ENCODE assay signal across 28 cellular contexts in the genomic region with DNA sequence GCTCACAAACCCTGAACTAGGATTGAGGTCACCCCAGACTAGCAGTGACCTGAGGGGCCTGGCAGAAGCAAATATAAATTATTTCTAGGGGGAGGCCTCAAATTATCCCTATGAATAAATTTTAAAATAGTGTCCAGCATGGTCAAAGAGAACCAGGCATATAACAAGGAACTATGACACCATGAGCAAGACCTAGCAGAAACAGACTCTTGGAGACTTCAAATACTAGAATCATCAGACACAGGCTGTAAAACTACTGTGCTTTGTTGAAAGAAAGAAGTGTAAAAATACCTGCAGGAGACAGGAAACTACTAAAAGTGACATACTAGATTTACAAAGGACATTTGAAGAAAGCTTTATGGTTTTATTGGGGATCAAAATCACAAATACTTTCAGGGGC. TPM values are rescaled to one million over a fixed set of nuclear protein-coding genes. Genes with fewer than 3 reads are reported as not detected.
DNase-seq lines count a peak whose midpoint lies in the region; ATAC-seq and TF ChIP-seq lines count a peak whose summit lies in the region.
"Had no signal": no experiment of that assay in that cellular context is flagged by ENCODE, and none has a peak within 500 bp of the region (broad histone marks: within the 10 kb centered on the region; RNA-seq: fewer than 3 reads in every experiment).

No MANE protein-coding gene starts in this region.

- no peak overlapping the region for H3K27ac Mint-ChIP-seq in nephron progenitor cell
- H3K27ac Mint-ChIP-seq in activated naive CD4-positive, alpha-beta T cell treated with anti-CD3 and anti-CD28 coated beads, Interleukin-2, amount 10 ng/mL, durations not matched to agents 7 days and 5 days, result no peak overlapping the region
- H3K27ac Mint-ChIP-seq: CD4-positive, CD25-positive, alpha-beta regulatory T cell had no signal

- no peak for TF ChIP-seq POLR2A in HCT116 (IDR thresholded peaks at IDR 0.05; ENCODE audit: borderline replicate concordance, extremely low read depth, insufficient read depth, insufficient read length)

- H3K9me3 Mint-ChIP-seq in nephron progenitor cell, result peaks cover 38% of the 10 kb centered on the region
- H3K9me3 Mint-ChIP-seq in activated naive CD4-positive, alpha-beta T cell treated with anti-CD3 and anti-CD28 coated beads, Interleukin-2, amount 10 ng/mL, durations not matched to agents 7 days and 5 days, result peaks cover 12% of the 10 kb centered on the region

- H3K4me1 ChIP-seq in BLaER1, result peaks cover 68% of the 10 kb centered on the region
- H3K4me1 ChIP-seq in HCT116 (ENCODE audit: control insufficient read depth in 1 of 2, insufficient read depth in 2 of 2, low read length in 2 of 2), result peaks cover 7 to 16% of the 10 kb centered on the region in 2 experiments
- peaks cover 69% of the 10 kb centered on the region for H3K4me1 ChIP-seq in OCI-LY7 (ENCODE audit: insufficient read depth, low read length, poor library complexity, severe bottlenecking)
- H3K4me1 ChIP-seq: BE2C had no signal

- CTCF ChIA-PET in HCT116 (lab: Charles Lee), result no interaction called here
- CTCF ChIA-PET in OCI-LY7 (lab: Charles Lee; ENCODE audit: unreplicated experiment), result interaction anchor here (0.6 kb wide), 1 partner anchor 10 kb away, joined by 3 read pairs; no protein-coding TSS in a partner anchor
- CTCF ChIA-PET in activated naive CD4-positive, alpha-beta T cell treated with anti-CD3 and anti-CD28 coated beads, Interleukin-2, amount 10 ng/mL, durations not matched to agents 7 days and 5 days (lab: Charles Lee), result no interaction called here

- H2AFZ ChIP-seq in HCT116 (ENCODE audit: low read depth, low read length, poor library complexity, severe bottlenecking) (no peak overlapping the region), OCI-LY7 (ENCODE audit: low read length) (no peak overlapping the region)

- ATAC-seq in HCT116, result no peak
- ATAC-seq: GM12878 had no signal

- H3K36me3 Mint-ChIP-seq in nephron progenitor cell (ENCODE audit: low read depth), result peaks cover 30% of the 10 kb centered on the region
- H3K36me3 Mint-ChIP-seq in activated naive CD4-positive, alpha-beta T cell treated with anti-CD3 and anti-CD28 coated beads, Interleukin-2, amount 10 ng/mL, durations not matched to agents 7 days and 5 days, result peaks cover 5% of the 10 kb centered on the region
- H3K36me3 Mint-ChIP-seq: CD4-positive, CD25-positive, alpha-beta regulatory T cell had no signal

- H3K79me2 ChIP-seq in HCT116 (ENCODE audit: insufficient read depth, low read length), result peaks cover 9% of the 10 kb centered on the region; the same call in 1 of the 2 replicates
- H3K79me2 ChIP-seq in OCI-LY7 (ENCODE audit: insufficient read depth, low read depth, low read length), result peaks cover 73% of the 10 kb centered on the region

- no peaks in the 10 kb centered on the region for H3K9me2 ChIP-seq in HCT116 (ENCODE audit: insufficient read depth)
- no peaks in the 10 kb centered on the region for H3K9me2 ChIP-seq in OCI-LY7 (ENCODE audit: insufficient read depth, low read length)

- H3K4me3 Mint-ChIP-seq in nephron progenitor cell, result peak overlapping the region; percentile 19
- no peak overlapping the region for H3K4me3 Mint-ChIP-seq in activated naive CD4-positive, alpha-beta T cell treated with anti-CD3 and anti-CD28 coated beads, Interleukin-2, amount 10 ng/mL, durations not matched to agents 7 days and 5 days
- H3K4me3 Mint-ChIP-seq: CD4-positive, CD25-positive, alpha-beta regulatory T cell had no signal

- TF ChIP-seq CTCF in HCT116 (IDR thresholded peaks at IDR 0.05 in 2 of 3, conservative IDR thresholded peaks at IDR 0.05 in 1 of 3; ENCODE audit: borderline replicate concordance in 1 of 3, insufficient read depth in 1 of 3, low read depth in 2 of 3, low read length in 2 of 3) (no peak), OCI-LY7 (conservative IDR thresholded peaks at IDR 0.05; ENCODE audit: low read length) (no peak), nephron progenitor cell (IDR thresholded peaks at IDR 0.05) (no peak)

- peaks cover 14% of the 10 kb centered on the region for H3K27me3 Mint-ChIP-seq in nephron progenitor cell (ENCODE audit: low read depth, poor library complexity)
- peaks cover 60% of the 10 kb centered on the region for H3K27me3 Mint-ChIP-seq in activated naive CD4-positive, alpha-beta T cell treated with anti-CD3 and anti-CD28 coated beads, Interleukin-2, amount 10 ng/mL, durations not matched to agents 7 days and 5 days

- H3K4me3 ChIP-seq in BLaER1 (peak overlapping the region; percentile 95), HCT116 (replicated peaks in 1 of 2; ENCODE audit: low read depth in 1 of 2, low read length in 2 of 2) (no peak overlapping the region), OCI-LY7 (ENCODE audit: low read depth, low read length, poor library complexity, severe bottlenecking) (peak overlapping the region; percentile 79)
- H3K4me3 ChIP-seq: GM12878 had no signal

- H3K9me3 ChIP-seq in BLaER1 (peaks cover 14% of the 10 kb centered on the region), HCT116 (ENCODE audit: control insufficient read depth in 1 of 2, insufficient read depth in 1 of 2, low read depth in 1 of 2, low read length in 2 of 2) (0 out of 4 replicates have a peak, but pooled peaks cover 0 to 6% of the 10 kb centered on the region in 2 experiments), OCI-LY7 (ENCODE audit: low read length) (peaks cover 18% of the 10 kb centered on the region; the same call in 1 of the 2 replicates)
- H3K9me3 ChIP-seq: BE2C had no signal

- BruUV-seq in HCT116 (replicated peaks; lab: Mats Ljungman, UMichigan), result no TSS peak
- BruUV-seq in OCI-LY7 (replicated peaks; lab: Mats Ljungman, UMichigan), result no TSS peak

- peaks cover 18% of the 10 kb centered on the region for H3K4me1 Mint-ChIP-seq in nephron progenitor cell
- H3K4me1 Mint-ChIP-seq in activated naive CD4-positive, alpha-beta T cell treated with anti-CD3 and anti-CD28 coated beads, Interleukin-2, amount 10 ng/mL, durations not matched to agents 7 days and 5 days, result peaks cover 13% of the 10 kb centered on the region

- H3K27ac ChIP-seq in BLaER1 (0 out of 2 replicates have a peak overlapping the region, but pooled peaks have one; percentile 99), HCT116 (ENCODE audit: low read depth, low read length) (no peak overlapping the region), OCI-LY7 (ENCODE audit: low read depth, low read length, poor library complexity, severe bottlenecking) (peak overlapping the region; percentile 84)
- H3K27ac ChIP-seq: KMS-11 had no signal

- H3K9ac ChIP-seq in BLaER1 (no peak overlapping the region), HCT116 (ENCODE audit: low read length) (no peak overlapping the region)
- H3K9ac ChIP-seq: KMS-11 had no signal

- POLR2A ChIA-PET in HCT116 (lab: Charles Lee), result no interaction called here
- POLR2A ChIA-PET in OCI-LY7 (lab: Charles Lee), result interaction anchor here (0.5 to 6.2 kb wide), 11 partner anchors 9 to 1367 kb away, joined by 3 to 165 read pairs (median 3); no protein-coding TSS in a partner anchor

- intact Hi-C loops in HCT116 (cut with micrococcal nuclease) (no loop called here), OCI-LY7 (cut with micrococcal nuclease; ENCODE audit: unreplicated experiment) (no loop called here)

- H3K36me3 ChIP-seq in BLaER1, result peaks cover 11% of the 10 kb centered on the region; the same call in 1 of the 2 replicates
- no peaks in the 10 kb centered on the region for H3K36me3 ChIP-seq in HCT116 (ENCODE audit: control insufficient read depth in 1 of 2, insufficient read depth in 2 of 2, low read length in 2 of 2)
- peaks cover 33% of the 10 kb centered on the region for H3K36me3 ChIP-seq in OCI-LY7 (ENCODE audit: insufficient read depth, low read length)
- H3K36me3 ChIP-seq: BE2C had no signal

- H3K4me2 ChIP-seq in BLaER1, result peak overlapping the region; percentile 97
- no peak overlapping the region for H3K4me2 ChIP-seq in HCT116 (ENCODE audit: low read length)
- peak overlapping the region; percentile 93 for H3K4me2 ChIP-seq in OCI-LY7 (ENCODE audit: low read length)
- H3K4me2 ChIP-seq: KMS-11 had no signal

- no peak for DNase-seq in HCT116 (ENCODE audit: low read depth, low spot score)
- DNase-seq in OCI-LY7 (ENCODE audit: low spot score), result peak; percentile 65
- DNase-seq in nephron progenitor cell, result no peak
- DNase-seq in activated naive CD4-positive, alpha-beta T cell treated with anti-CD3 and anti-CD28 coated beads, Interleukin-2, amount 10 ng/mL, durations not matched to agents 7 days and 5 days, result no peak
- no peak for DNase-seq in activated T-cell treated with anti-CD3 and anti-CD28 coated beads, Interleukin-2, amount 50 U/mL, for 1 hour
- DNase-seq in activated CD4-positive, alpha-beta T cell treated with anti-CD3 and anti-CD28 coated beads for 48 hours, result no peak
- no peak for DNase-seq in effector CD8-positive, alpha-beta T cell (lab: John Stamatoyannopoulos, UW)
- DNase-seq: 8988T; ACHN; BE2C; CD4-positive, CD25-positive, alpha-beta regulatory T cell; DMS53; EL; GDM1; HCEC 1CT; IMR-90; NCI-H1105 treated with DMSO at 0.1 percent for 48 hours; NCI-H146; NCI-H1930; NCI-H2107; NCI-H446; NCI-H524 treated with DMSO at 0.1 percent for 48 hours; NCI-H774; RPMI8226; SHP77 had no signal

- H4K20me1 ChIP-seq in BLaER1 (peaks cover 7% of the 10 kb centered on the region), HCT116 (ENCODE audit: insufficient read depth) (no peaks in the 10 kb centered on the region), OCI-LY7 (ENCODE audit: insufficient read depth, low read length) (no peaks in the 10 kb centered on the region)

- RAD21 ChIA-PET in HCT116 (lab: Charles Lee; ENCODE audit: low non-redundant PET in 1 of 2, low total read pairs in 2 of 2, uncharacterized antibody in 2 of 2, unreplicated experiment in 2 of 2), result no interaction called here

- no peak for TF ChIP-seq RAD21 in HCT116 (IDR thresholded peaks at IDR 0.05; ENCODE audit: low read depth)

- H3K27me3 ChIP-seq in BLaER1 (no peaks in the 10 kb centered on the region), HCT116 (ENCODE audit: insufficient read depth, low read length) (no peaks in the 10 kb centered on the region)
- H3K27me3 ChIP-seq: BE2C had no signal

TF ChIP-seq in HCT116, 20 proteins besides CTCF, POLR2A, EP300 and RAD21:
- TF ChIP-seq CBX3 (IDR thresholded peaks at IDR 0.05; ENCODE audit: low read depth) (0 out of 2 replicates have a peak, but pooled peaks have one; percentile 39), EZH2phosphoT487 (IDR thresholded peaks at IDR 0.05; ENCODE audit: borderline replicate concordance) (no peak)

RNA-seq across cellular contexts. Expression of gene BCL7A, which starts 3.2 kb away (rescaled TPM):
- 14.2 TPM for total RNA-seq in HCT116 (2021; ENCODE audit: unreplicated experiment)
- 9.7 and 10.5 TPM in 2 replicates for polyA plus RNA-seq in HCT116 (2012)
- 66.2 and 76.2 TPM in 2 replicates for total RNA-seq in OCI-LY7 (2014; rRNA removed; shearing (Covaris generic))
- total RNA-seq in OCI-LY7 (2022), result 84.7 and 100 TPM in 2 replicates

Comparison
In these comparisons a context has a peak if more than half of its experiments do, and no peak if none do; other contexts are left out.
1. H3K4me3 ChIP-seq: peak in BLaER1 (single experiment) and OCI-LY7 (single experiment); none in HCT116 (0 of 2).